Comparison of ENCODE assay signal across 26 cellular contexts in genomic region chr3:120428904-120429303, GRCh38. TPM values are rescaled to one million over a fixed set of nuclear protein-coding genes. Genes with fewer than 3 reads are reported as not detected.
DNase-seq lines count a peak whose midpoint lies in the region; ATAC-seq and TF ChIP-seq lines count a peak whose summit lies in the region.
"Had no signal": no experiment of that assay in that cellular context is flagged by ENCODE, and none has a peak within 500 bp of the region (broad histone marks: within the 10 kb centered on the region; RNA-seq: fewer than 3 reads in every experiment).

No MANE protein-coding gene starts in this region.

- DNase-seq in AG10803 (ENCODE audit: low read depth) = peak; percentile 83
- peak; percentile 29 for DNase-seq in HT1080 (ENCODE audit: low read depth)
- peak; percentile 52 for DNase-seq in dermis blood vessel endothelial cell
- DNase-seq in osteocyte (ENCODE audit: extremely low spot score, unreplicated experiment) = no peak
- DNase-seq in GM10266 (ENCODE audit: extremely low spot score) = no peak
- no peak for DNase-seq in NAMALWA (ENCODE audit: low spot score)
- no peak for DNase-seq in prostate gland (ENCODE audit: low spot score)
- DNase-seq: activated CD8-positive, alpha-beta T cell treated with anti-CD3 and anti-CD28 coated beads, Interleukin-2, amount 10 ng/mL, durations not matched to agents 7 days and 5 days; activated naive CD4-positive, alpha-beta T cell treated with anti-CD3 and anti-CD28 coated beads, Interleukin-2, amount 10 ng/mL, durations not matched to agents 7 days and 5 days; activated T-cell treated with anti-CD3 and anti-CD28 coated beads, Interleukin-2, amount 50 U/mL, for 4 hours; AML-193; DMS79 treated with DMSO at 0.1 percent for 48 hours; foreskin keratinocyte; kidney glomerular epithelial cell; mesendoderm; NCI-H146; NCI-H82; PC-3; psoas muscle; spleen; stimulated activated CD4-positive, alpha-beta T cell treated with anti-CD3 and anti-CD28 coated beads, Interleukin-4, amount 100 ng/mL, for 4 hours; substantia nigra had no signal

- no peaks in the 10 kb centered on the region for H3K27me3 ChIP-seq in prostate gland (replicated peaks; ENCODE audit: insufficient read depth)
- H3K27me3 ChIP-seq: foreskin keratinocyte had no signal

- intact Hi-C loops in prostate gland (cut with DNase I) = no loop called here

- peaks cover 46% of the 10 kb centered on the region for H3K36me3 Mint-ChIP-seq in osteocyte (ENCODE audit: unreplicated experiment)
- H3K36me3 Mint-ChIP-seq: activated naive CD4-positive, alpha-beta T cell treated with anti-CD3 and anti-CD28 coated beads, Interleukin-2, amount 10 ng/mL, durations not matched to agents 7 days and 5 days had no signal

- TF ChIP-seq CTCF in AG10803 (conservative IDR thresholded peaks at IDR 0.05; ENCODE audit: low read length) = no peak
- no peak for TF ChIP-seq CTCF in osteocyte (IDR thresholded peaks at IDR 0.05)
- no peak for TF ChIP-seq CTCF in GM10266 (IDR thresholded peaks at IDR 0.05; ENCODE audit: control insufficient read depth, insufficient read depth, low read depth, missing control alignments)
- no peak for TF ChIP-seq CTCF in prostate gland (IDR thresholded peaks at IDR 0.05)

- 79% methylated on average over 2 of the region's 2 CpGs for WGBS in prostate gland

- no peak overlapping the region for H3K27ac ChIP-seq in prostate gland
- H3K27ac ChIP-seq: foreskin keratinocyte, psoas muscle, SK-N-MC had no signal

- H3K9me3 Mint-ChIP-seq in osteocyte (ENCODE audit: unreplicated experiment) = no peaks in the 10 kb centered on the region
- H3K9me3 Mint-ChIP-seq: activated naive CD4-positive, alpha-beta T cell treated with anti-CD3 and anti-CD28 coated beads, Interleukin-2, amount 10 ng/mL, durations not matched to agents 7 days and 5 days; activated T-cell treated with anti-CD3 and anti-CD28 coated beads, Interleukin-2, amount 50 U/mL, for 4 hours had no signal

- TF ChIP-seq POLR2A in prostate gland (IDR thresholded peaks at IDR 0.05) = no peak

- H3K4me1 ChIP-seq in prostate gland (replicated peaks) = peaks cover 11% of the 10 kb centered on the region
- H3K4me1 ChIP-seq: foreskin keratinocyte, psoas muscle had no signal

- no peaks in the 10 kb centered on the region for H3K27me3 Mint-ChIP-seq in osteocyte (ENCODE audit: unreplicated experiment)

- H3K36me3 ChIP-seq in prostate gland = no peaks in the 10 kb centered on the region

- peaks cover 98% of the 10 kb centered on the region for H3K4me1 Mint-ChIP-seq in osteocyte (ENCODE audit: unreplicated experiment)
- H3K4me1 Mint-ChIP-seq: activated naive CD4-positive, alpha-beta T cell treated with anti-CD3 and anti-CD28 coated beads, Interleukin-2, amount 10 ng/mL, durations not matched to agents 7 days and 5 days had no signal

- ATAC-seq in GM18498 (IDR thresholded peaks at IDR 0.05; ENCODE audit: unreplicated experiment) = no peak
- ATAC-seq: activated CD4-positive, CD25-positive, alpha-beta regulatory T cell treated with anti-CD3 and anti-CD28 coated beads, Interleukin-2, amount 50 U/mL, for 24 hours; activated CD8-positive, alpha-beta T cell treated with anti-CD3 and anti-CD28 coated beads, Interleukin-2, amount 10 ng/mL, durations not matched to agents 7 days and 5 days; activated T-cell treated with anti-CD3 and anti-CD28 coated beads, Interleukin-2, amount 50 U/mL, for 4 hours; foreskin keratinocyte; HepG2; PC-3; psoas muscle had no signal

- H3K4me3 ChIP-seq in AG10803 (ENCODE audit: low read length) (no peak overlapping the region), prostate gland (no peak overlapping the region)
- H3K4me3 ChIP-seq: psoas muscle, SK-N-MC, spleen had no signal

- H3K9me3 ChIP-seq in prostate gland = no peaks in the 10 kb centered on the region
- H3K9me3 ChIP-seq: psoas muscle, spleen had no signal

- peak overlapping the region; percentile 96 for H3K27ac Mint-ChIP-seq in osteocyte (ENCODE audit: unreplicated experiment)
- H3K27ac Mint-ChIP-seq: activated CD8-positive, alpha-beta T cell treated with anti-CD3 and anti-CD28 coated beads, Interleukin-2, amount 10 ng/mL, durations not matched to agents 7 days and 5 days; activated naive CD4-positive, alpha-beta T cell treated with anti-CD3 and anti-CD28 coated beads, Interleukin-2, amount 10 ng/mL, durations not matched to agents 7 days and 5 days had no signal

- no peak overlapping the region for H3K4me3 Mint-ChIP-seq in osteocyte (ENCODE audit: unreplicated experiment)
- H3K4me3 Mint-ChIP-seq: activated CD8-positive, alpha-beta T cell treated with anti-CD3 and anti-CD28 coated beads, Interleukin-2, amount 10 ng/mL, durations not matched to agents 7 days and 5 days; activated naive CD4-positive, alpha-beta T cell treated with anti-CD3 and anti-CD28 coated beads, Interleukin-2, amount 10 ng/mL, durations not matched to agents 7 days and 5 days; activated T-cell treated with anti-CD3 and anti-CD28 coated beads, Interleukin-2, amount 50 U/mL, for 4 hours had no signal

RNA-seq across cellular contexts. Expression of gene FSTL1, which starts 21.9 kb away (rescaled TPM):
- 134 and 144 TPM in 2 replicates for total RNA-seq in HT1080 (2014; rRNA removed; shearing (Covaris generic))
- 184 and 222 TPM in 2 replicates for polyA plus RNA-seq in HT1080 (2015; cell fraction: cytosol; rRNA removed)
- 315 and 324 TPM in 2 replicates for polyA plus RNA-seq in HT1080 (2015; cell fraction: nucleus; rRNA removed)
- 524 and 719 TPM in 2 replicates for total RNA-seq in dermis blood vessel endothelial cell
- 2,574 and 2,723 TPM in 2 replicates for total RNA-seq in osteocyte
- 100 to 1,000 TPM; 212 to 265 TPM for total RNA-seq in prostate gland

Comparison
In these comparisons a context has a peak if more than half of its experiments do, and no peak if none do; other contexts are left out.
1. DNase-seq: peak in AG10803 (single experiment), HT1080 (single experiment) and dermis blood vessel endothelial cell (single experiment); none in osteocyte (single experiment), GM10266 (single experiment), NAMALWA (single experiment) and prostate gland (single experiment).